14 cellular contexts compared by ENCODE assay signal in the genomic region with DNA sequence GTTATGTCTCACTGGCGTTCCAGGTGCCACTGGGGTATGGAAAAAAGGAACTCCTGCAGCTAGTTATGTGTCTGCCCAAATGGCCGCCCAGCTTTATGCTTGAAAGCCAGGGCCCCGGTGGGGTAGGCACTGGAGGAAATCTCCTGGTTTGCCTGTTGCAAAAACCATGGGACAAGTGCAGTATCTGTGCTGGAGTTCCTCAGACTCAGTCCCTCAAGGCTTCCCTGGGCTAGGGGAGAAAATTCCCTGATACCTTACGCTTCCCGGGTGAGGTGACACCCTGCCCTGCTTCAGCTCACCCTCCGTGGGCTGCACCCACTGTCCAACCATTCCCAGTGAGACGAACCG.
DNase-seq lines count a peak whose midpoint lies in the region; ATAC-seq and TF ChIP-seq lines count a peak whose summit lies in the region.
"Had no signal": no experiment of that assay in that cellular context is flagged by ENCODE, and none has a peak within 500 bp of the region (broad histone marks: within the 10 kb centered on the region; RNA-seq: fewer than 3 reads in every experiment).

No MANE protein-coding gene starts in this region.

- no peaks in the 10 kb centered on the region for H3K36me3 ChIP-seq in cardiac muscle cell
- H3K36me3 ChIP-seq in heart right ventricle: no peaks in the 10 kb centered on the region
- no peaks in the 10 kb centered on the region for H3K36me3 ChIP-seq in mucosa of descending colon (ENCODE audit: low read depth)
- H3K36me3 ChIP-seq: HAP-1, Peyer's patch had no signal

- H3K27me3 ChIP-seq in cardiac muscle cell (no peaks in the 10 kb centered on the region), heart right ventricle (peaks cover 0 to 8% (median 0%) of the 10 kb centered on the region in 7 donors)
- H3K27me3 ChIP-seq: Peyer's patch had no signal

- no peak for DNase-seq in cardiac muscle cell (ENCODE audit: low read depth in 1 of 2, low spot score in 1 of 2)
- no peak for DNase-seq in heart right ventricle
- no peak for DNase-seq in glutamatergic neuron
- no peak for DNase-seq in nephron progenitor cell
- DNase-seq in type B pancreatic cell (ENCODE audit: extremely low spot score, unreplicated experiment): no peak
- DNase-seq in NCI-H1930 (lab: John Stamatoyannopoulos, UW): no peak
- DNase-seq in mucosa of descending colon: no peak
- DNase-seq: C1 segment of cervical spinal cord, NCI-H1436 treated with DMSO at 0.1 percent for 48 hours, Peyer's patch, Right ventricle myocardium superior had no signal

- H3K27ac ChIP-seq in cardiac muscle cell: peak overlapping the region; percentile 7
- no peak overlapping the region for H3K27ac ChIP-seq in heart right ventricle
- H3K27ac ChIP-seq: 22Rv1, Peyer's patch had no signal

- peaks cover 9% of the 10 kb centered on the region for H3K4me1 Mint-ChIP-seq in glutamatergic neuron (ENCODE audit: low read depth, unreplicated experiment)
- peaks cover 34% of the 10 kb centered on the region for H3K4me1 Mint-ChIP-seq in nephron progenitor cell
- H3K4me1 Mint-ChIP-seq in type B pancreatic cell (ENCODE audit: unreplicated experiment): peaks cover 13% of the 10 kb centered on the region

- peaks cover 1% of the 10 kb centered on the region for H3K27me3 Mint-ChIP-seq in glutamatergic neuron (ENCODE audit: unreplicated experiment)
- no peaks in the 10 kb centered on the region for H3K27me3 Mint-ChIP-seq in nephron progenitor cell (ENCODE audit: low read depth, poor library complexity)
- no peaks in the 10 kb centered on the region for H3K27me3 Mint-ChIP-seq in type B pancreatic cell

- WGBS in heart right ventricle, 2 donors: 89 to 91% methylated on average over 8 of the region's 8 CpGs

- no peak for ATAC-seq in heart right ventricle
- no peak for ATAC-seq in GM18861 (IDR thresholded peaks at IDR 0.05; ENCODE audit: unreplicated experiment)
- ATAC-seq in mucosa of descending colon: no peak

- H3K36me3 Mint-ChIP-seq in glutamatergic neuron (ENCODE audit: unreplicated experiment): peaks cover 32% of the 10 kb centered on the region
- H3K36me3 Mint-ChIP-seq in nephron progenitor cell (ENCODE audit: low read depth): peaks cover 63% of the 10 kb centered on the region
- H3K36me3 Mint-ChIP-seq in type B pancreatic cell: peaks cover 5% of the 10 kb centered on the region

- H3K27ac Mint-ChIP-seq in glutamatergic neuron (ENCODE audit: unreplicated experiment) (peak overlapping the region; percentile 71), nephron progenitor cell (peak overlapping the region; percentile 79), type B pancreatic cell (peak overlapping the region; percentile 0)

- H3K4me3 Mint-ChIP-seq in glutamatergic neuron (ENCODE audit: unreplicated experiment): no peak overlapping the region
- no peak overlapping the region for H3K4me3 Mint-ChIP-seq in nephron progenitor cell
- H3K4me3 Mint-ChIP-seq in type B pancreatic cell: no peak overlapping the region

- H3K9me3 ChIP-seq in cardiac muscle cell (ENCODE audit: low read depth) (no peaks in the 10 kb centered on the region), heart right ventricle (peaks cover 0 to 28% (median 12%) of the 10 kb centered on the region in 11 donors), mucosa of descending colon (no peaks in the 10 kb centered on the region)
- H3K9me3 ChIP-seq: HAP-1, Peyer's patch had no signal

- intact Hi-C loops in heart right ventricle (cut with DNase I) (no loop called here), mucosa of descending colon (cut with DNase I, micrococcal nuclease) (no loop called here)

- H3K4me1 ChIP-seq in cardiac muscle cell (ENCODE audit: low read depth) (peaks cover 8% of the 10 kb centered on the region), heart right ventricle (no peaks in the 10 kb centered on the region), mucosa of descending colon (ENCODE audit: low read depth) (no peaks in the 10 kb centered on the region)
- H3K4me1 ChIP-seq: HAP-1, Peyer's patch had no signal

- TF ChIP-seq CTCF in cardiac muscle cell (IDR thresholded peaks at IDR 0.05; ENCODE audit: low read depth, low read length): no peak
- TF ChIP-seq CTCF in heart right ventricle (IDR thresholded peaks at IDR 0.05): no peak
- TF ChIP-seq CTCF in glutamatergic neuron (IDR thresholded peaks at IDR 0.05; ENCODE audit: partially characterized antibody, unreplicated experiment): no peak
- no peak for TF ChIP-seq CTCF in nephron progenitor cell (IDR thresholded peaks at IDR 0.05)
- TF ChIP-seq CTCF in type B pancreatic cell (conservative IDR thresholded peaks at IDR 0.05): no peak
- TF ChIP-seq CTCF in mucosa of descending colon (IDR thresholded peaks at IDR 0.05): no peak

- H3K9me3 Mint-ChIP-seq in glutamatergic neuron (ENCODE audit: unreplicated experiment) (peaks cover 11% of the 10 kb centered on the region), nephron progenitor cell (peaks cover 94% of the 10 kb centered on the region), type B pancreatic cell (peaks cover 5% of the 10 kb centered on the region)

- H3K4me3 ChIP-seq in cardiac muscle cell (no peak overlapping the region), heart right ventricle (no peak overlapping the region), mucosa of descending colon (no peak overlapping the region)
- H3K4me3 ChIP-seq: HAP-1, Peyer's patch had no signal

Comparison
In these comparisons a context has a peak if more than half of its experiments do, and no peak if none do; other contexts are left out.
1. H3K27ac Mint-ChIP-seq: peak in every context shown above with its lines; median percentile 79 in nephron progenitor cell; 71 in glutamatergic neuron; 0 in type B pancreatic cell.